In the genomic region with DNA sequence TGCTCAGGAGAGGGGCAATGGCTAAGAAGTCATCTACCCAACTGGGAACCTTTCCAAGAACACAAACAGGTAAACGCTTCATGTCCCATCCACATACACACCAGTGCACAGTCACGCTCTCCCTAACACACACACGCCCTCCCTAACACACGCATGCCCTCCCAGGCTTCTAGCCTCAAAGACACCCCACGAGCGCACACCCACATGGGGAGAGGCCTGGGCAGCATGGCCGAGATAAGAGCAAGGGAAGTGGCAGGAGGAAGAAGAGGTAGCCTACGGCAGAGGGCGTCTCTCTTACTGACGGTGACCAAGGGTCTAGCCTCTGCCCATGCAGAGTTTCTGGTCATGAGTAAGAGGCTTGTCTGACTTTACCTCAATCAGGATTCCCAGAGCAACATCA, we compare ENCODE assay signal across 1 cellular context.
TF ChIP-seq lines count a peak whose summit lies in the region.

No MANE protein-coding gene starts in this region.

TF ChIP-seq in GM12878, 131 proteins besides CTCF, POLR2A, EP300 and RAD21:
- TF ChIP-seq NRF1 (conservative IDR thresholded peaks at IDR 0.05; ENCODE audit: low read depth, low read length) (no peak), PAX8 (IDR thresholded peaks at IDR 0.05) (no peak), JUNB (IDR thresholded peaks at IDR 0.05) (no peak), POLR2AphosphoS2 (IDR thresholded peaks at IDR 0.05; ENCODE audit: low read depth, low read length) (peak; percentile 73; the same call in 1 of the 2 replicates), POLR2AphosphoS5 (IDR thresholded peaks at IDR 0.05; ENCODE audit: low read length) (peak; percentile 3; the same call in 1 of the 2 replicates), YBX1 (IDR thresholded peaks at IDR 0.05) (no peak), CBX5 (IDR thresholded peaks at IDR 0.05; ENCODE audit: low read depth) (no peak), HDGF (IDR thresholded peaks at IDR 0.05) (no peak), IKZF2 (IDR thresholded peaks at IDR 0.05) (no peak), IKZF1 (conservative IDR thresholded peaks at IDR 0.05) (no peak), NFYA (IDR thresholded peaks at IDR 0.05; ENCODE audit: borderline replicate concordance, low read depth, low read length) (no peak), MTA2 (IDR thresholded peaks at IDR 0.05; ENCODE audit: low read depth) (no peak)
- TF ChIP-seq, protein P1, sequence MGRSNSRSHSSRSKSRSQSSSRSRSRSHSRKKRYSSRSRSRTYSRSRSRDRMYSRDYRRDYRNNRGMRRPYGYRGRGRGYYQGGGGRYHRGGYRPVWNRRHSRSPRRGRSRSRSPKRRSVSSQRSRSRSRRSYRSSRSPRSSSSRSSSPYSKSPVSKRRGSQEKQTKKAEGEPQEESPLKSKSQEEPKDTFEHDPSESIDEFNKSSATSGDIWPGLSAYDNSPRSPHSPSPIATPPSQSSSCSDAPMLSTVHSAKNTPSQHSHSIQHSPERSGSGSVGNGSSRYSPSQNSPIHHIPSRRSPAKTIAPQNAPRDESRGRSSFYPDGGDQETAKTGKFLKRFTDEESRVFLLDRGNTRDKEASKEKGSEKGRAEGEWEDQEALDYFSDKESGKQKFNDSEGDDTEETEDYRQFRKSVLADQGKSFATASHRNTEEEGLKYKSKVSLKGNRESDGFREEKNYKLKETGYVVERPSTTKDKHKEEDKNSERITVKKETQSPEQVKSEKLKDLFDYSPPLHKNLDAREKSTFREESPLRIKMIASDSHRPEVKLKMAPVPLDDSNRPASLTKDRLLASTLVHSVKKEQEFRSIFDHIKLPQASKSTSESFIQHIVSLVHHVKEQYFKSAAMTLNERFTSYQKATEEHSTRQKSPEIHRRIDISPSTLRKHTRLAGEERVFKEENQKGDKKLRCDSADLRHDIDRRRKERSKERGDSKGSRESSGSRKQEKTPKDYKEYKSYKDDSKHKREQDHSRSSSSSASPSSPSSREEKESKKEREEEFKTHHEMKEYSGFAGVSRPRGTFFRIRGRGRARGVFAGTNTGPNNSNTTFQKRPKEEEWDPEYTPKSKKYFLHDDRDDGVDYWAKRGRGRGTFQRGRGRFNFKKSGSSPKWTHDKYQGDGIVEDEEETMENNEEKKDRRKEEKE (IDR thresholded peaks at IDR 0.05), result 0 out of 2 replicates have a peak, but pooled peaks have one; percentile 11
- TF ChIP-seq, protein P2, sequence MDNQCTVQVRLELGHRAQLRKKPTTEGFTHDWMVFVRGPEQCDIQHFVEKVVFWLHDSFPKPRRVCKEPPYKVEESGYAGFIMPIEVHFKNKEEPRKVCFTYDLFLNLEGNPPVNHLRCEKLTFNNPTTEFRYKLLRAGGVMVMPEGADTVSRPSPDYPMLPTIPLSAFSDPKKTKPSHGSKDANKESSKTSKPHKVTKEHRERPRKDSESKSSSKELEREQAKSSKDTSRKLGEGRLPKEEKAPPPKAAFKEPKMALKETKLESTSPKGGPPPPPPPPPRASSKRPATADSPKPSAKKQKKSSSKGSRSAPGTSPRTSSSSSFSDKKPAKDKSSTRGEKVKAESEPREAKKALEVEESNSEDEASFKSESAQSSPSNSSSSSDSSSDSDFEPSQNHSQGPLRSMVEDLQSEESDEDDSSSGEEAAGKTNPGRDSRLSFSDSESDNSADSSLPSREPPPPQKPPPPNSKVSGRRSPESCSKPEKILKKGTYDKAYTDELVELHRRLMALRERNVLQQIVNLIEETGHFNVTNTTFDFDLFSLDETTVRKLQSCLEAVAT (IDR thresholded peaks at IDR 0.05), result no peak
- TF ChIP-seq, protein P3, sequence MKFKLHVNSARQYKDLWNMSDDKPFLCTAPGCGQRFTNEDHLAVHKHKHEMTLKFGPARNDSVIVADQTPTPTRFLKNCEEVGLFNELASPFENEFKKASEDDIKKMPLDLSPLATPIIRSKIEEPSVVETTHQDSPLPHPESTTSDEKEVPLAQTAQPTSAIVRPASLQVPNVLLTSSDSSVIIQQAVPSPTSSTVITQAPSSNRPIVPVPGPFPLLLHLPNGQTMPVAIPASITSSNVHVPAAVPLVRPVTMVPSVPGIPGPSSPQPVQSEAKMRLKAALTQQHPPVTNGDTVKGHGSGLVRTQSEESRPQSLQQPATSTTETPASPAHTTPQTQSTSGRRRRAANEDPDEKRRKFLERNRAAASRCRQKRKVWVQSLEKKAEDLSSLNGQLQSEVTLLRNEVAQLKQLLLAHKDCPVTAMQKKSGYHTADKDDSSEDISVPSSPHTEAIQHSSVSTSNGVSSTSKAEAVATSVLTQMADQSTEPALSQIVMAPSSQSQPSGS (IDR thresholded peaks at IDR 0.05; ENCODE audit: low read length), result no peak
